Comparison of ENCODE assay signal across 20 cellular contexts in the genomic region with DNA sequence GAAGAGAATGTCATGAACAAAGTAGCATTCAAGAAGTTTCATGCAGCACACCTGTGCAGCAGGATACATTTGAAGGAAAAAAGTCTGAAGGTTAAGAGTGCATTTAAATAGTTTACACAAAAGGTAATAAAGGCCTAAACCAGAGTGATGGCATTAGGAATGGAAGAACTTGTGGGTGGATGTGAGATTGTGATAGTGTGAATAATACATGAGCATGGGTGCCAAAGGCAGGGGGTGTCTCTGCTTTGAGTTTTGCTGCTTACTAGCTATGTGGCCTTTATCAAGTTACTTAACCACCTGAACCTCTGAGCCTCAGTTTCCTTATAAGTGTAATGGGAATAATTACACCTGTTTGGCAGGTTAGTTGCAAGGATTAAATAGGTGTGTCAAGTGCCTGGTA. TPM values are rescaled to one million over a fixed set of nuclear protein-coding genes. Genes with fewer than 3 reads are reported as not detected.
DNase-seq lines count a peak whose midpoint lies in the region; ATAC-seq and TF ChIP-seq lines count a peak whose summit lies in the region.
"Had no signal": no experiment of that assay in that cellular context is flagged by ENCODE, and none has a peak within 500 bp of the region (broad histone marks: within the 10 kb centered on the region; RNA-seq: fewer than 3 reads in every experiment).

No MANE protein-coding gene starts in this region.

- peaks cover 29% of the 10 kb centered on the region for H3K4me1 Mint-ChIP-seq in activated CD4-positive, alpha-beta T cell treated with anti-CD3 and anti-CD28 coated beads, Interleukin-2, amount 10 ng/mL, durations not matched to agents 24 days and 14 days
- peaks cover 40% of the 10 kb centered on the region for H3K4me1 Mint-ChIP-seq in activated naive CD8-positive, alpha-beta T cell treated with anti-CD3 and anti-CD28 coated beads, Interleukin-2, amount 50 U/mL, for 24 hours
- H3K4me1 Mint-ChIP-seq in stimulated activated naive B cell treated with anti-CD40 and anti-IgM and Interleukin-4, amounts not matched to agents 10 μg/mL and 1 μg/mL and 100 μg/mL, for 72 hours, result peaks cover 2 to 10% of the 10 kb centered on the region in 2 donors

- H3K27me3 Mint-ChIP-seq in activated CD4-positive, alpha-beta T cell treated with anti-CD3 and anti-CD28 coated beads, Interleukin-2, amount 10 ng/mL, durations not matched to agents 24 days and 14 days, result no peaks in the 10 kb centered on the region
- no peaks in the 10 kb centered on the region for H3K27me3 Mint-ChIP-seq in activated naive CD8-positive, alpha-beta T cell treated with anti-CD3 and anti-CD28 coated beads, Interleukin-2, amount 50 U/mL, for 24 hours
- H3K27me3 Mint-ChIP-seq in stimulated activated naive B cell treated with anti-CD40 and anti-IgM and Interleukin-4, amounts not matched to agents 10 μg/mL and 1 μg/mL and 100 μg/mL, for 72 hours, result no peaks in the 10 kb centered on the region
- H3K27me3 Mint-ChIP-seq: IgD-negative memory B cell had no signal

- H3K36me3 ChIP-seq in left ventricle myocardium inferior, result peaks cover 19% of the 10 kb centered on the region

- intact Hi-C loops in activated CD4-positive, alpha-beta T cell treated with anti-CD3 and anti-CD28 coated beads, Interleukin-2, amount 10 ng/mL, durations not matched to agents 24 days and 14 days (cut with micrococcal nuclease), result loop anchor here (1.0 kb wide), 1 partner anchor 14 kb away; no protein-coding TSS in a partner anchor
- intact Hi-C loops in left ventricle myocardium inferior (cut with micrococcal nuclease) (no loop called here), Right ventricle myocardium inferior (cut with DNase I) (no loop called here)

- peak overlapping the region; percentile 49 for H3K27ac Mint-ChIP-seq in activated CD4-positive, alpha-beta T cell treated with anti-CD3 and anti-CD28 coated beads, Interleukin-2, amount 10 ng/mL, durations not matched to agents 24 days and 14 days
- H3K27ac Mint-ChIP-seq in activated naive CD8-positive, alpha-beta T cell treated with anti-CD3 and anti-CD28 coated beads, Interleukin-2, amount 50 U/mL, for 24 hours, result peak overlapping the region; percentile 76
- no peak overlapping the region for H3K27ac Mint-ChIP-seq in stimulated activated naive B cell treated with anti-CD40 and anti-IgM and Interleukin-4, amounts not matched to agents 10 μg/mL and 1 μg/mL and 100 μg/mL, for 72 hours
- H3K27ac Mint-ChIP-seq: IgD-negative memory B cell had no signal

- no peak for TF ChIP-seq CTCF in left ventricle myocardium inferior (IDR thresholded peaks at IDR 0.05; ENCODE audit: borderline replicate concordance)

- peaks cover 10% of the 10 kb centered on the region for H3K9me3 ChIP-seq in left ventricle myocardium inferior (replicated peaks)

- ATAC-seq in Right ventricle myocardium inferior, result no peak
- ATAC-seq in activated naive CD8-positive, alpha-beta T cell treated with anti-CD3 and anti-CD28 coated beads, Interleukin-2, amount 50 U/mL, for 24 hours, result peak; percentile 95
- ATAC-seq in stimulated activated naive B cell treated with anti-CD40 and anti-IgM and Interleukin-4, amounts not matched to agents 10 μg/mL and 1 μg/mL and 100 μg/mL, for 72 hours (replicated peaks), result no peak

- H3K9me3 Mint-ChIP-seq in activated CD4-positive, alpha-beta T cell treated with anti-CD3 and anti-CD28 coated beads, Interleukin-2, amount 10 ng/mL, durations not matched to agents 24 days and 14 days, result peaks cover 20% of the 10 kb centered on the region
- peaks cover 28% of the 10 kb centered on the region for H3K9me3 Mint-ChIP-seq in activated naive CD8-positive, alpha-beta T cell treated with anti-CD3 and anti-CD28 coated beads, Interleukin-2, amount 50 U/mL, for 24 hours
- peaks cover 18 to 22% of the 10 kb centered on the region in 2 donors for H3K9me3 Mint-ChIP-seq in stimulated activated naive B cell treated with anti-CD40 and anti-IgM and Interleukin-4, amounts not matched to agents 10 μg/mL and 1 μg/mL and 100 μg/mL, for 72 hours

- H3K27me3 ChIP-seq in left ventricle myocardium inferior (ENCODE audit: low read depth), result no peaks in the 10 kb centered on the region

- DNase-seq in activated CD4-positive, alpha-beta T cell treated with anti-CD3 and anti-CD28 coated beads, Interleukin-2, amount 10 ng/mL, durations not matched to agents 24 days and 14 days, result no peak
- no peak for DNase-seq in activated CD4-positive, alpha-beta T cell treated with anti-CD3 and anti-CD28 coated beads for 48 hours
- DNase-seq in left ventricle myocardium inferior, result no peak
- no peak for DNase-seq in Right ventricle myocardium inferior (ENCODE audit: missing footprints)
- no peak for DNase-seq in activated naive CD8-positive, alpha-beta T cell treated with anti-CD3 and anti-CD28 coated beads, Interleukin-2, amount 50 U/mL, for 24 hours
- no peak for DNase-seq in HUDEP-2 (lab: John Stamatoyannopoulos, UW; ENCODE audit: unreplicated experiment in 76 of 76)
- DNase-seq in stimulated activated naive B cell treated with anti-CD40 and anti-IgM and Interleukin-4, amounts not matched to agents 10 μg/mL and 1 μg/mL and 100 μg/mL, for 72 hours, result no peak
- DNase-seq: 8988T, Calu3, DND-41, HCEC 1CT, MM.1S, NCI-H2029 treated with DMSO at 0.1 percent for 48 hours, NCI-H446 treated with DMSO at 0.1 percent for 48 hours, NCI-H526, NCI-H82, PC-9, Right ventricle myocardium superior had no signal

- H3K27ac ChIP-seq in left ventricle myocardium inferior (replicated peaks), result peak overlapping the region; percentile 45
- H3K27ac ChIP-seq: KMS-11, PC-9 had no signal

- H3K4me3 Mint-ChIP-seq in activated CD4-positive, alpha-beta T cell treated with anti-CD3 and anti-CD28 coated beads, Interleukin-2, amount 10 ng/mL, durations not matched to agents 24 days and 14 days, result peak overlapping the region; percentile 37
- no peak overlapping the region for H3K4me3 Mint-ChIP-seq in activated naive CD8-positive, alpha-beta T cell treated with anti-CD3 and anti-CD28 coated beads, Interleukin-2, amount 50 U/mL, for 24 hours
- H3K4me3 Mint-ChIP-seq in stimulated activated naive B cell treated with anti-CD40 and anti-IgM and Interleukin-4, amounts not matched to agents 10 μg/mL and 1 μg/mL and 100 μg/mL, for 72 hours, result no peak overlapping the region
- H3K4me3 Mint-ChIP-seq: IgD-negative memory B cell had no signal

- H3K4me1 ChIP-seq in left ventricle myocardium inferior, result peaks cover 43% of the 10 kb centered on the region

- H3K4me3 ChIP-seq in left ventricle myocardium inferior, result no peak overlapping the region
- H3K4me3 ChIP-seq: PC-9 had no signal

- H3K36me3 Mint-ChIP-seq in activated CD4-positive, alpha-beta T cell treated with anti-CD3 and anti-CD28 coated beads, Interleukin-2, amount 10 ng/mL, durations not matched to agents 24 days and 14 days (ENCODE audit: low read depth), result peaks cover 79% of the 10 kb centered on the region
- peaks cover 81% of the 10 kb centered on the region for H3K36me3 Mint-ChIP-seq in activated naive CD8-positive, alpha-beta T cell treated with anti-CD3 and anti-CD28 coated beads, Interleukin-2, amount 50 U/mL, for 24 hours (ENCODE audit: low read depth)
- H3K36me3 Mint-ChIP-seq in stimulated activated naive B cell treated with anti-CD40 and anti-IgM and Interleukin-4, amounts not matched to agents 10 μg/mL and 1 μg/mL and 100 μg/mL, for 72 hours, result peaks cover 54 to 74% of the 10 kb centered on the region in 2 donors

RNA-seq across cellular contexts. Expression of gene AGK, which starts 21.0 kb away (rescaled TPM):
- total RNA-seq in activated CD4-positive, alpha-beta T cell treated with anti-CD3 and anti-CD28 coated beads, Interleukin-2, amount 10 ng/mL, durations not matched to agents 24 days and 14 days, result 146 and 151 TPM in 2 replicates
- total RNA-seq in left ventricle myocardium inferior (37.8 TPM), Right ventricle myocardium inferior (28.4 TPM)
